Comparison of ENCODE assay signal across 8 cellular contexts in genomic region chr1:84690397-84691138, GRCh38. TPM values are rescaled to one million over a fixed set of nuclear protein-coding genes. Genes with fewer than 3 reads are reported as not detected.
DNase-seq lines count a peak whose midpoint lies in the region; ATAC-seq and TF ChIP-seq lines count a peak whose summit lies in the region.

Gene SSX2IP, minus strand, starts transcription at chr1:84690461. Its CDS starts 19,242 bp downstream, at chr1:84671219.

- DNase-seq in CD4-positive, CD25-positive, alpha-beta regulatory T cell = peak; percentile 97 to 99 (median 98)
- peak; percentile 99 for DNase-seq in NCI-H82 (lab: John Stamatoyannopoulos, UW)
- DNase-seq in activated CD4-positive, alpha-beta T cell treated with anti-CD3 and anti-CD28 coated beads, Interleukin-2, amount 50 U/mL, for 48 hours = peak; percentile 100
- peak; percentile 92 to 98 (median 96) for DNase-seq in dorsolateral prefrontal cortex
- DNase-seq in stimulated activated CD4-positive, alpha-beta T cell treated with anti-CD3 and anti-CD28 coated beads, Interleukin-4, amount 100 ng/mL, for 1 hour = peak; percentile 100

- 2% methylated on average over 68 of the region's 68 CpGs for WGBS in liver

- peak within 1 kb of the TSS; percentile 86 for H3K4me3 ChIP-seq in CD4-positive, CD25-positive, alpha-beta regulatory T cell (ENCODE audit: low read depth, low read length)
- H3K4me3 ChIP-seq in dorsolateral prefrontal cortex (peak within 1 kb of the TSS; percentile 65 to 95 (median 81)), liver (ENCODE audit: low read depth in 1 of 3, low read length in 3 of 3) (peak within 1 kb of the TSS; percentile 63 to 98 (median 86))

- ATAC-seq in CD4-positive, CD25-positive, alpha-beta regulatory T cell (ENCODE audit: low read depth in 2 of 2) = peak; percentile 89
- ATAC-seq in GM19452 (IDR thresholded peaks at IDR 0.05; ENCODE audit: unreplicated experiment) = peak; percentile 93
- ATAC-seq in HG03575 (IDR thresholded peaks at IDR 0.05; ENCODE audit: extremely low read depth, insufficient number of reproducible peaks, low FRiP score, unreplicated experiment) = peak; percentile 82

- peaks cover 7 to 38% (median 33%) of the 10 kb centered on the region in 4 donors for H3K4me1 Mint-ChIP-seq in CD4-positive, CD25-positive, alpha-beta regulatory T cell

- H3K9me3 ChIP-seq in CD4-positive, CD25-positive, alpha-beta regulatory T cell (ENCODE audit: control insufficient read depth in 2 of 2, low read length in 2 of 2) = no peaks in the 10 kb centered on the region
- no peaks in the 10 kb centered on the region for H3K9me3 ChIP-seq in liver (ENCODE audit: control insufficient read depth in 4 of 4, low read length in 3 of 4)

- peaks cover 0 to 1% (median 0%) of the 10 kb centered on the region in 7 donors for H3K9me3 Mint-ChIP-seq in CD4-positive, CD25-positive, alpha-beta regulatory T cell

- no peak for TF ChIP-seq RAD21 in liver (IDR thresholded peaks at IDR 0.05)

- no peaks in the 10 kb centered on the region for H3K36me3 Mint-ChIP-seq in CD4-positive, CD25-positive, alpha-beta regulatory T cell

- peak within 1 kb of the TSS; percentile 66 to 68 for H3K9ac ChIP-seq in liver (ENCODE audit: low read depth in 1 of 2, low read length in 2 of 2)

- TF ChIP-seq CTCF in dorsolateral prefrontal cortex (IDR thresholded peaks at IDR 0.05 in 54 of 56, conservative IDR thresholded peaks at IDR 0.05 in 2 of 56; ENCODE audit: low read depth in 1 of 56, partially characterized antibody in 56 of 56) (peak in 3 of 56 donors; percentile 8 to 13 (median 10)), liver (IDR thresholded peaks at IDR 0.05; ENCODE audit: low read depth, low read length, missing input control) (no peak)

- peak within 1 kb of the TSS; percentile 87 for H3K27ac ChIP-seq in CD4-positive, CD25-positive, alpha-beta regulatory T cell (ENCODE audit: insufficient read depth, low read length, poor library complexity, severe bottlenecking)
- peak within 1 kb of the TSS; percentile 71 to 98 (median 92) for H3K27ac ChIP-seq in dorsolateral prefrontal cortex
- peak within 1 kb of the TSS; percentile 59 to 84 for H3K27ac ChIP-seq in liver (ENCODE audit: low read depth in 1 of 2, low read length in 2 of 2)

- H3K4me3 Mint-ChIP-seq in CD4-positive, CD25-positive, alpha-beta regulatory T cell = peak within 1 kb of the TSS; percentile 89 to 99 (median 92)

- H3K27me3 ChIP-seq in CD4-positive, CD25-positive, alpha-beta regulatory T cell (ENCODE audit: control insufficient read depth, insufficient read depth, low read length) = peaks cover 3% of the 10 kb centered on the region
- H3K27me3 ChIP-seq in dorsolateral prefrontal cortex = no peaks in the 10 kb centered on the region
- H3K27me3 ChIP-seq in liver (ENCODE audit: control insufficient read depth in 4 of 4, insufficient read depth in 4 of 4, low read length in 3 of 4) = no peaks in the 10 kb centered on the region

- H3K27ac Mint-ChIP-seq in CD4-positive, CD25-positive, alpha-beta regulatory T cell = peak within 1 kb of the TSS; percentile 88 to 94 (median 90)

- peaks cover 8% of the 10 kb centered on the region for H3K27me3 Mint-ChIP-seq in CD4-positive, CD25-positive, alpha-beta regulatory T cell

- peaks cover 26% of the 10 kb centered on the region for H3K4me1 ChIP-seq in CD4-positive, CD25-positive, alpha-beta regulatory T cell (ENCODE audit: control insufficient read depth, insufficient read depth, low read length, poor library complexity, severe bottlenecking)
- peaks cover 3 to 28% (median 10%) of the 10 kb centered on the region in 4 donors for H3K4me1 ChIP-seq in liver (ENCODE audit: control insufficient read depth in 4 of 4, insufficient read depth in 4 of 4, low read length in 3 of 4)

- intact Hi-C loops in dorsolateral prefrontal cortex (cut with DNase I) = loop anchor here (2.0 to 10.0 kb wide), 3 partner anchors 32 to 64 kb away; no protein-coding TSS in a partner anchor

- H3K36me3 ChIP-seq in CD4-positive, CD25-positive, alpha-beta regulatory T cell (ENCODE audit: control insufficient read depth, insufficient read depth, low read length) = no peaks in the 10 kb centered on the region
- H3K36me3 ChIP-seq in liver (ENCODE audit: control insufficient read depth in 4 of 4, insufficient read depth in 3 of 4, low read depth in 1 of 4, low read length in 3 of 4) = no peaks in the 10 kb centered on the region

TF ChIP-seq in liver, 16 proteins besides CTCF, POLR2A, EP300 and RAD21:
- TF ChIP-seq ZBTB33 (IDR thresholded peaks at IDR 0.05) (no peak), FOXA1 (IDR thresholded peaks at IDR 0.05) (no peak), HNF4A (conservative IDR thresholded peaks at IDR 0.05) (peak in 1 of 2 donors; percentile 7), FOXA2 (IDR thresholded peaks at IDR 0.05) (no peak), GABPA (IDR thresholded peaks at IDR 0.05 in 1 of 2, conservative IDR thresholded peaks at IDR 0.05 in 1 of 2) (no peak), SP1 (IDR thresholded peaks at IDR 0.05) (peak; percentile 74), JUND (IDR thresholded peaks at IDR 0.05) (peak in 1 of 2 donors; percentile 33), YY1 (IDR thresholded peaks at IDR 0.05) (peak; percentile 35), EGR1 (IDR thresholded peaks at IDR 0.05; ENCODE audit: low read depth in 2 of 2) (peak; percentile 66 to 81), MAX (IDR thresholded peaks at IDR 0.05) (no peak), HNF4G (IDR thresholded peaks at IDR 0.05) (no peak), NR2F2 (IDR thresholded peaks at IDR 0.05) (no peak)

RNA-seq across cellular contexts. Expression of gene SSX2IP, which starts in this region (rescaled TPM):
- 9.3 TPM for total RNA-seq in CD4-positive, CD25-positive, alpha-beta regulatory T cell
- 1 to 10 TPM; 1.5 to 3.9 (median 2.7) TPM for polyA plus RNA-seq in CD4-positive, CD25-positive, alpha-beta regulatory T cell
- total RNA-seq in dorsolateral prefrontal cortex (100 to 1,000 TPM in 28 of 120 experiments, 10 to 100 TPM in 92; 27.5 to 131 (median 86.0) TPM), liver (10 to 100 TPM in 1 of 2 donors, 1 to 10 TPM in 1; 8.5 to 21.8 TPM)
- 1 to 10 TPM; 3.7 to 4.3 TPM for polyA plus RNA-seq in liver

Comparison
In these comparisons a context has a peak if more than half of its experiments do, and no peak if none do; other contexts are left out.
1. Peak in every context shown above with its lines: DNase-seq, ATAC-seq, H3K4me3 ChIP-seq and H3K27ac ChIP-seq.